Comparison of ENCODE assay signal across 1 cellular context in the genomic region with DNA sequence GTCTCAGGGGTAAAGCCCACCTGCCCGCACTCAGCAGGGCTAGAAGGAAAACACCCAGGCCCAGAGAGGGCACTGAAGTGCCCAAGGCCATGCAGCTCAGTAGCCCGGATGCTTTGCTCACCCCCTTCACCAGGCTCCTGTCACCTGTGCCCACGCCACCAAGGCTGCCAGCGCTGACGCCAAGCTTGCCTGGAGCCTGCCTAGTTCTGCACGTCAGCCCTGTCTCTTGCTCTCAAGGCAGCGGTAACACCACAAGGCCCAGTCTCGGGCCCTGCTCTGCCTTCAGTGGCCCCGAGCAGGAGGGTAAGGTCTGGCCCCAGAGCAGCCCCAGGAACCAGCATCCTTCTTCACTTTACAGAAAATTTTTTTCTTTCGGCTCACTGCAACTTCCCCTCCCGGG.
TF ChIP-seq lines count a peak whose summit lies in the region.

No MANE protein-coding gene starts in this region.

TF ChIP-seq in WTC11, 78 proteins besides CTCF, POLR2A, EP300 and RAD21:
- TF ChIP-seq, protein P1, sequence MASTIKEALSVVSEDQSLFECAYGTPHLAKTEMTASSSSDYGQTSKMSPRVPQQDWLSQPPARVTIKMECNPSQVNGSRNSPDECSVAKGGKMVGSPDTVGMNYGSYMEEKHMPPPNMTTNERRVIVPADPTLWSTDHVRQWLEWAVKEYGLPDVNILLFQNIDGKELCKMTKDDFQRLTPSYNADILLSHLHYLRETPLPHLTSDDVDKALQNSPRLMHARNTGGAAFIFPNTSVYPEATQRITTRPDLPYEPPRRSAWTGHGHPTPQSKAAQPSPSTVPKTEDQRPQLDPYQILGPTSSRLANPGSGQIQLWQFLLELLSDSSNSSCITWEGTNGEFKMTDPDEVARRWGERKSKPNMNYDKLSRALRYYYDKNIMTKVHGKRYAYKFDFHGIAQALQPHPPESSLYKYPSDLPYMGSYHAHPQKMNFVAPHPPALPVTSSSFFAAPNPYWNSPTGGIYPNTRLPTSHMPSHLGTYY (CRISPR knock-in tag; IDR thresholded peaks at IDR 0.05) = no peak
- TF ChIP-seq ZNF416 (CRISPR knock-in tag; IDR thresholded peaks at IDR 0.05) = no peak
- TF ChIP-seq, protein P2, sequence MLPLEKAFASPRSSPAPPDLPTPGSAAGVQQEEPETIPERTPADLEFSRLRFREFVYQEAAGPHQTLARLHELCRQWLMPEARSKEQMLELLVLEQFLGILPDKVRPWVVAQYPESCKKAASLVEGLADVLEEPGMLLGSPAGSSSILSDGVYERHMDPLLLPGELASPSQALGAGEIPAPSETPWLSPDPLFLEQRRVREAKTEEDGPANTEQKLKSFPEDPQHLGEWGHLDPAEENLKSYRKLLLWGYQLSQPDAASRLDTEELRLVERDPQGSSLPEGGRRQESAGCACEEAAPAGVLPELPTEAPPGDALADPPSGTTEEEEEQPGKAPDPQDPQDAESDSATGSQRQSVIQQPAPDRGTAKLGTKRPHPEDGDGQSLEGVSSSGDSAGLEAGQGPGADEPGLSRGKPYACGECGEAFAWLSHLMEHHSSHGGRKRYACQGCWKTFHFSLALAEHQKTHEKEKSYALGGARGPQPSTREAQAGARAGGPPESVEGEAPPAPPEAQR (CRISPR knock-in tag; IDR thresholded peaks at IDR 0.05) = no peak
